1 cellular context compared by ENCODE assay signal in genomic region chr10:3100856-3101640, GRCh38.
TF ChIP-seq lines count a peak whose summit lies in the region.

No MANE protein-coding gene starts in this region.

TF ChIP-seq in H1, 55 proteins besides CTCF, POLR2A, EP300 and RAD21:
- TF ChIP-seq SP2 (IDR thresholded peaks at IDR 0.05; ENCODE audit: low read length) (no peak), SP4 (IDR thresholded peaks at IDR 0.05; ENCODE audit: low read length) (no peak), GTF2F1 (IDR thresholded peaks at IDR 0.05; ENCODE audit: borderline replicate concordance, low read depth, low read length) (no peak), PHF8 (conservative IDR thresholded peaks at IDR 0.05; ENCODE audit: low read depth, low read length) (no peak), SUZ12 (IDR thresholded peaks at IDR 0.05; ENCODE audit: low read length) (no peak), TEAD4 (IDR thresholded peaks at IDR 0.05; ENCODE audit: low read depth, low read length) (no peak), CBX8 (IDR thresholded peaks at IDR 0.05; ENCODE audit: borderline replicate concordance, low read depth, low read length) (no peak)
